In genomic region chr17:42154514-42154883, GRCh38 we compare ENCODE assay signal across 8 cellular contexts.
A peak's percentile ranks its signal among the peaks of the same experiment; 100 is the strongest.
DNase-seq lines count a peak whose midpoint lies in the region; ATAC-seq and TF ChIP-seq lines count a peak whose summit lies in the region.

No MANE protein-coding gene starts in this region.

- no peaks in the 10 kb centered on the region for H3K9me3 ChIP-seq in RWPE2 (ENCODE audit: severe bottlenecking)

- H3K4me1 ChIP-seq in RWPE2 (ENCODE audit: insufficient read depth, poor library complexity, severe bottlenecking), result peaks cover 6% of the 10 kb centered on the region

- TF ChIP-seq CTCF in RWPE2 (IDR thresholded peaks at IDR 0.05; ENCODE audit: poor library complexity, severe bottlenecking) (no peak), fibroblast of pulmonary artery (IDR thresholded peaks at IDR 0.05; ENCODE audit: low read length, missing control alignments) (no peak), retinal pigment epithelial cell (conservative IDR thresholded peaks at IDR 0.05; ENCODE audit: low read depth, low read length) (no peak)

- H3K27me3 ChIP-seq in RWPE2 (ENCODE audit: insufficient read depth, poor library complexity, severe bottlenecking), result no peaks in the 10 kb centered on the region

- peak overlapping the region; percentile 21 for H3K27ac ChIP-seq in RWPE2 (ENCODE audit: poor library complexity, severe bottlenecking)

- peaks cover 4% of the 10 kb centered on the region for H3K36me3 ChIP-seq in RWPE2 (ENCODE audit: low read depth)

- ATAC-seq in GM19455 (IDR thresholded peaks at IDR 0.05; ENCODE audit: unreplicated experiment) (peak; percentile 4), RWPE2 (ENCODE audit: low read depth) (no peak; the same call in 2 of the 3 replicates), HG02759 (IDR thresholded peaks at IDR 0.05; ENCODE audit: unreplicated experiment) (no peak)

- DNase-seq in RWPE2 (ENCODE audit: low spot score) (no peak), fibroblast of pulmonary artery (ENCODE audit: low read depth) (no peak), retinal pigment epithelial cell (ENCODE audit: low read depth) (no peak), NOMO-1 treated with dmso at 0.1 percent for 144 hours (lab: John Stamatoyannopoulos, UW; ENCODE audit: unreplicated experiment) (no peak), NCI-H1417 (lab: John Stamatoyannopoulos, UW) (no peak), NCI-H748 (lab: John Stamatoyannopoulos, UW; ENCODE audit: unreplicated experiment) (no peak)

- peak overlapping the region; percentile 74 for H3K4me3 ChIP-seq in RWPE2 (ENCODE audit: severe bottlenecking)
- H3K4me3 ChIP-seq in fibroblast of pulmonary artery (replicated peaks; ENCODE audit: low read depth, low read length), result peak overlapping the region; percentile 87
- H3K4me3 ChIP-seq in retinal pigment epithelial cell (ENCODE audit: low read length), result peak overlapping the region; percentile 100
